Comparison of ENCODE assay signal across 1 cellular context in genomic region chr1:247857986-247858356, GRCh38.
TF ChIP-seq lines count a peak whose summit lies in the region.

No MANE protein-coding gene starts in this region.

TF ChIP-seq in K562, 482 proteins besides CTCF, POLR2A, EP300 and RAD21 (continued from another document and continues in another):
- TF ChIP-seq MGA (IDR thresholded peaks at IDR 0.05) (peak; percentile 61), NCOA6 (IDR thresholded peaks at IDR 0.05) (0 out of 2 replicates have a peak, but pooled peaks have one; percentile 1), CEBPB (tag; IDR thresholded peaks at IDR 0.05) (no peak), GABPB2 (CRISPR knock-in tag; conservative IDR thresholded peaks at IDR 0.05) (no peak), HDAC8 (tag; IDR thresholded peaks at IDR 0.05) (no peak), ILF3 (IDR thresholded peaks at IDR 0.05; ENCODE audit: borderline replicate concordance) (no peak), ELF2 (CRISPR knock-in tag; IDR thresholded peaks at IDR 0.05) (no peak), ETV5 (CRISPR knock-in tag; IDR thresholded peaks at IDR 0.05; ENCODE audit: low read depth) (no peak), USF2 (CRISPR knock-in tag; IDR thresholded peaks at IDR 0.05) (0 out of 2 replicates have a peak, but pooled peaks have one; percentile 7), SMAD4 (CRISPR knock-in tag; conservative IDR thresholded peaks at IDR 0.05) (no peak), MXI1 (IDR thresholded peaks at IDR 0.05; ENCODE audit: low read depth, low read length) (no peak), E2F3 (CRISPR knock-in tag; IDR thresholded peaks at IDR 0.05) (no peak), ZBTB2 (IDR thresholded peaks at IDR 0.05) (0 out of 2 replicates have a peak, but pooled peaks have one; percentile 16), ZNF217 (CRISPR knock-in tag; IDR thresholded peaks at IDR 0.05) (no peak), FOXK2 (conservative IDR thresholded peaks at IDR 0.05 in 1 of 2, IDR thresholded peaks at IDR 0.05 in 1 of 2; ENCODE audit: low read depth in 2 of 2) (peak; percentile 16 to 36; a peak in 1 of 4 replicates), ZBTB33 (CRISPR knock-in tag; IDR thresholded peaks at IDR 0.05) (no peak), ZNF586 (CRISPR knock-in tag; conservative IDR thresholded peaks at IDR 0.05) (no peak), MLX (CRISPR knock-in tag; conservative IDR thresholded peaks at IDR 0.05) (peak in 1 of 2 experiments; percentile 65; a peak in 1 of 4 replicates), FOXA3 (CRISPR knock-in tag; conservative IDR thresholded peaks at IDR 0.05 in 1 of 2, IDR thresholded peaks at IDR 0.05 in 1 of 2) (0 out of 4 replicates have a peak, but pooled peaks have one; percentile 6 to 20), ZNF695 (CRISPR knock-in tag; IDR thresholded peaks at IDR 0.05) (no peak), CTCFL (IDR thresholded peaks at IDR 0.05; ENCODE audit: borderline replicate concordance, insufficient read depth, low read depth, low read length, poor library complexity, severe bottlenecking) (no peak), CEBPG (CRISPR knock-in tag; IDR thresholded peaks at IDR 0.05) (0 out of 2 replicates have a peak, but pooled peaks have one; percentile 5), CEBPG (tag; conservative IDR thresholded peaks at IDR 0.05 in 1 of 2, IDR thresholded peaks at IDR 0.05 in 1 of 2) (no peak), ELF1 (tag; IDR thresholded peaks at IDR 0.05) (no peak), BDP1 (IDR thresholded peaks at IDR 0.05; ENCODE audit: insufficient read depth, insufficient read length) (no peak), BHLHE40 (IDR thresholded peaks at IDR 0.05; ENCODE audit: low read length) (peak; percentile 67), CCAR2 (IDR thresholded peaks at IDR 0.05; ENCODE audit: low read depth, low read length) (no peak), GATAD2A (IDR thresholded peaks at IDR 0.05) (no peak)
- TF ChIP-seq, protein P1, sequence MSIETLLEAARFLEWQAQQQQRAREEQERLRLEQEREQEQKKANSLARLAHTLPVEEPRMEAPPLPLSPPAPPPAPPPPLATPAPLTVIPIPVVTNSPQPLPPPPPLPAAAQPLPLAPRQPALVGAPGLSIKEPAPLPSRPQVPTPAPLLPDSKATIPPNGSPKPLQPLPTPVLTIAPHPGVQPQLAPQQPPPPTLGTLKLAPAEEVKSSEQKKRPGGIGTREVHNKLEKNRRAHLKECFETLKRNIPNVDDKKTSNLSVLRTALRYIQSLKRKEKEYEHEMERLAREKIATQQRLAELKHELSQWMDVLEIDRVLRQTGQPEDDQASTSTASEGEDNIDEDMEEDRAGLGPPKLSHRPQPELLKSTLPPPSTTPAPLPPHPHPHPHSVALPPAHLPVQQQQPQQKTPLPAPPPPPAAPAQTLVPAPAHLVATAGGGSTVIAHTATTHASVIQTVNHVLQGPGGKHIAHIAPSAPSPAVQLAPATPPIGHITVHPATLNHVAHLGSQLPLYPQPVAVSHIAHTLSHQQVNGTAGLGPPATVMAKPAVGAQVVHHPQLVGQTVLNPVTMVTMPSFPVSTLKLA (conservative IDR thresholded peaks at IDR 0.05): peak in 1 of 2 experiments; percentile 25; a peak in 1 of 4 replicates
- TF ChIP-seq, protein P2, sequence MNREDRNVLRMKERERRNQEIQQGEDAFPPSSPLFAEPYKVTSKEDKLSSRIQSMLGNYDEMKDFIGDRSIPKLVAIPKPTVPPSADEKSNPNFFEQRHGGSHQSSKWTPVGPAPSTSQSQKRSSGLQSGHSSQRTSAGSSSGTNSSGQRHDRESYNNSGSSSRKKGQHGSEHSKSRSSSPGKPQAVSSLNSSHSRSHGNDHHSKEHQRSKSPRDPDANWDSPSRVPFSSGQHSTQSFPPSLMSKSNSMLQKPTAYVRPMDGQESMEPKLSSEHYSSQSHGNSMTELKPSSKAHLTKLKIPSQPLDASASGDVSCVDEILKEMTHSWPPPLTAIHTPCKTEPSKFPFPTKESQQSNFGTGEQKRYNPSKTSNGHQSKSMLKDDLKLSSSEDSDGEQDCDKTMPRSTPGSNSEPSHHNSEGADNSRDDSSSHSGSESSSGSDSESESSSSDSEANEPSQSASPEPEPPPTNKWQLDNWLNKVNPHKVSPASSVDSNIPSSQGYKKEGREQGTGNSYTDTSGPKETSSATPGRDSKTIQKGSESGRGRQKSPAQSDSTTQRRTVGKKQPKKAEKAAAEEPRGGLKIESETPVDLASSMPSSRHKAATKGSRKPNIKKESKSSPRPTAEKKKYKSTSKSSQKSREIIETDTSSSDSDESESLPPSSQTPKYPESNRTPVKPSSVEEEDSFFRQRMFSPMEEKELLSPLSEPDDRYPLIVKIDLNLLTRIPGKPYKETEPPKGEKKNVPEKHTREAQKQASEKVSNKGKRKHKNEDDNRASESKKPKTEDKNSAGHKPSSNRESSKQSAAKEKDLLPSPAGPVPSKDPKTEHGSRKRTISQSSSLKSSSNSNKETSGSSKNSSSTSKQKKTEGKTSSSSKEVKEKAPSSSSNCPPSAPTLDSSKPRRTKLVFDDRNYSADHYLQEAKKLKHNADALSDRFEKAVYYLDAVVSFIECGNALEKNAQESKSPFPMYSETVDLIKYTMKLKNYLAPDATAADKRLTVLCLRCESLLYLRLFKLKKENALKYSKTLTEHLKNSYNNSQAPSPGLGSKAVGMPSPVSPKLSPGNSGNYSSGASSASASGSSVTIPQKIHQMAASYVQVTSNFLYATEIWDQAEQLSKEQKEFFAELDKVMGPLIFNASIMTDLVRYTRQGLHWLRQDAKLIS (CRISPR knock-in tag; IDR thresholded peaks at IDR 0.05): no peak
- TF ChIP-seq, protein P3, sequence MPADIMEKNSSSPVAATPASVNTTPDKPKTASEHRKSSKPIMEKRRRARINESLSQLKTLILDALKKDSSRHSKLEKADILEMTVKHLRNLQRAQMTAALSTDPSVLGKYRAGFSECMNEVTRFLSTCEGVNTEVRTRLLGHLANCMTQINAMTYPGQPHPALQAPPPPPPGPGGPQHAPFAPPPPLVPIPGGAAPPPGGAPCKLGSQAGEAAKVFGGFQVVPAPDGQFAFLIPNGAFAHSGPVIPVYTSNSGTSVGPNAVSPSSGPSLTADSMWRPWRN (IDR thresholded peaks at IDR 0.05; ENCODE audit: low read depth): no peak
